16 cellular contexts compared by ENCODE assay signal in the genomic region with DNA sequence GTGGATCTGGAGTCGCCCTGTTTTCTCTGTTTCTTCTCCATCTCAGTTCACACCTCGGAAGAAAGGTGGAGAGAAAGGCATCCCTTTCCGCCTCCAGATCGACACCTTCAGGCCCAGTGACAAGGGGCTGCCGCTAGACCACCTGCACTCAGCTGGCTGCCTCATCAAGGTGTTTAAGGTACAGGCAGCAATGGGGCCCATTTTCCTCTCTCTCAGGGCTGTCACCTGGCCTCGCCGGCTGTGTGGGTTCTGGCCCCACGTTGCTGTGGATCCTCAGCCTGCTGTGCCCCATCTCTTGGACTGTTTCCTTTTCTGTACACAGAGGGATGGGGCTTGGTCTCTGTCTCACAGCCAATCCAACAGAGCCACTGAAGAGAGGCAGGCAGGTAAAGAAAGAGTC. TPM values are rescaled to one million over a fixed set of nuclear protein-coding genes. Genes with fewer than 3 reads are reported as not detected.
A peak's percentile ranks its signal among the peaks of the same experiment; 100 is the strongest.
DNase-seq lines count a peak whose midpoint lies in the region; ATAC-seq and TF ChIP-seq lines count a peak whose summit lies in the region.
"Had no signal": no experiment of that assay in that cellular context is flagged by ENCODE, and none has a peak within 500 bp of the region (broad histone marks: within the 10 kb centered on the region; RNA-seq: fewer than 3 reads in every experiment).

No MANE protein-coding gene starts in this region.

- no peak overlapping the region for H2BK15ac ChIP-seq in IMR-90 (ENCODE audit: low read depth, low read length)

- no peaks in the 10 kb centered on the region for H3K9me3 Mint-ChIP-seq in activated T-cell treated with anti-CD3 and anti-CD28 coated beads, Interleukin-2, amount 50 U/mL, for 24 hours
- no peaks in the 10 kb centered on the region for H3K9me3 Mint-ChIP-seq in activated T-cell treated with anti-CD3 and anti-CD28 coated beads, Interleukin-2, amount 50 U/mL, for 4 hours
- H3K9me3 Mint-ChIP-seq: CD4-positive, alpha-beta memory T cell had no signal

- H3K9ac ChIP-seq in IMR-90 (ENCODE audit: low read depth, low read length): no peak overlapping the region
- H3K9ac ChIP-seq: GM23248 had no signal

- no peak overlapping the region for H3K56ac ChIP-seq in IMR-90 (ENCODE audit: extremely low read depth, insufficient read depth, low read length)

- no peak for TF ChIP-seq EP300 in sigmoid colon (IDR thresholded peaks at IDR 0.05)

- H3K18ac ChIP-seq in IMR-90 (ENCODE audit: low read depth, low read length): no peak overlapping the region

- H3K23ac ChIP-seq in IMR-90 (ENCODE audit: low read depth, low read length): no peak overlapping the region

- peak overlapping the region; percentile 43 for H2AFZ ChIP-seq in IMR-90 (replicated peaks; ENCODE audit: low read length, poor library complexity)
- H2AFZ ChIP-seq: GM23248 had no signal

- CTCF ChIA-PET in IMR-90 (lab: Yijun Ruan, JAX): no interaction called here

- POLR2A ChIA-PET in IMR-90 (lab: Charles Lee; ENCODE audit: unreplicated experiment): no interaction called here

- H3K4me1 Mint-ChIP-seq in activated T-cell treated with anti-CD3 and anti-CD28 coated beads, Interleukin-2, amount 50 U/mL, for 24 hours (ENCODE audit: low read depth): peaks cover 27% of the 10 kb centered on the region
- H3K4me1 Mint-ChIP-seq in activated T-cell treated with anti-CD3 and anti-CD28 coated beads, Interleukin-2, amount 50 U/mL, for 4 hours (ENCODE audit: low read depth): peaks cover 24% of the 10 kb centered on the region

- TF ChIP-seq RAD21 in IMR-90 (IDR thresholded peaks at IDR 0.05; ENCODE audit: low read length): no peak

- no peak overlapping the region for H4K5ac ChIP-seq in IMR-90 (ENCODE audit: low read depth, low read length)

- no peaks in the 10 kb centered on the region; the same call in 1 of the 2 replicates for H3K4me1 ChIP-seq in IMR-90 (ENCODE audit: control insufficient read depth, insufficient read depth, low read length)
- H3K4me1 ChIP-seq in sigmoid colon: no peaks in the 10 kb centered on the region
- H3K4me1 ChIP-seq in uterus: no peaks in the 10 kb centered on the region

- WGBS in IMR-90 (ENCODE audit: extremely low coverage in 2 of 2, insufficient read length in 1 of 2), 2 experiments: 75% methylated on average over 2 of the region's 8 CpGs; no CpG with 5 or more reads in 1 of the 2 experiments
- 76 to 83% methylated on average over 8 of the region's 8 CpGs for WGBS in sigmoid colon, 2 donors

- TF ChIP-seq CTCF in IMR-90 (conservative IDR thresholded peaks at IDR 0.05; ENCODE audit: low read depth, low read length): no peak
- TF ChIP-seq CTCF in sigmoid colon (IDR thresholded peaks at IDR 0.05): no peak
- no peak for TF ChIP-seq CTCF in uterus (IDR thresholded peaks at IDR 0.05)

- peak; percentile 22 for DNase-seq in activated T-cell treated with anti-CD3 and anti-CD28 coated beads, Interleukin-2, amount 50 U/mL, for 24 hours
- no peak for DNase-seq in activated T-cell treated with anti-CD3 and anti-CD28 coated beads, Interleukin-2, amount 50 U/mL, for 4 hours
- no peak for DNase-seq in IMR-90
- DNase-seq in mesenteric fat pad (ENCODE audit: low spot score): peak; percentile 62
- peak; percentile 37 for DNase-seq in sigmoid colon
- DNase-seq in uterus: no peak
- DNase-seq in stimulated activated naive CD4-positive, alpha-beta T cell (lab: John Stamatoyannopoulos, UW): no peak
- DNase-seq in nucleus accumbens (lab: John Stamatoyannopoulos, UW): no peak
- DNase-seq: 8988T; CD4-positive, alpha-beta memory T cell; DMS153; DMS79 treated with DMSO at 0.1 percent for 48 hours; GM23248 had no signal

- H4K91ac ChIP-seq in IMR-90 (ENCODE audit: insufficient read depth, low read depth, low read length): no peak overlapping the region

- H3K79me1 ChIP-seq in IMR-90 (ENCODE audit: low read depth in 1 of 2, low read length in 2 of 2): no peaks in the 10 kb centered on the region

- H3K9me3 ChIP-seq in IMR-90 (ENCODE audit: control insufficient read depth, insufficient read depth, low read length): no peaks in the 10 kb centered on the region
- H3K9me3 ChIP-seq in sigmoid colon: no peaks in the 10 kb centered on the region
- no peaks in the 10 kb centered on the region for H3K9me3 ChIP-seq in uterus

- ATAC-seq in activated T-cell treated with anti-CD3 and anti-CD28 coated beads, Interleukin-2, amount 50 U/mL, for 4 hours: no peak
- no peak for ATAC-seq in IMR-90 (ENCODE audit: low read depth)
- ATAC-seq: HCT116 had no signal

- H4K20me1 ChIP-seq in IMR-90 (ENCODE audit: insufficient read depth, low read length): no peaks in the 10 kb centered on the region

- no peaks in the 10 kb centered on the region for H3K36me3 Mint-ChIP-seq in activated T-cell treated with anti-CD3 and anti-CD28 coated beads, Interleukin-2, amount 50 U/mL, for 24 hours (ENCODE audit: low read depth)
- H3K36me3 Mint-ChIP-seq in activated T-cell treated with anti-CD3 and anti-CD28 coated beads, Interleukin-2, amount 50 U/mL, for 4 hours (ENCODE audit: insufficient read depth): no peaks in the 10 kb centered on the region
- H3K36me3 Mint-ChIP-seq: CD4-positive, alpha-beta memory T cell had no signal

- H3K27ac Mint-ChIP-seq in activated T-cell treated with anti-CD3 and anti-CD28 coated beads, Interleukin-2, amount 50 U/mL, for 24 hours: no peak overlapping the region

- H3K27me3 ChIP-seq in IMR-90 (ENCODE audit: control insufficient read depth, insufficient read depth, low read length): no peaks in the 10 kb centered on the region
- peaks cover 0 to 29% (median 8%) of the 10 kb centered on the region in 3 donors for H3K27me3 ChIP-seq in sigmoid colon
- no peaks in the 10 kb centered on the region for H3K27me3 ChIP-seq in uterus

- H3K4ac ChIP-seq in IMR-90 (ENCODE audit: low read depth, low read length): no peak overlapping the region

- peaks cover 4% of the 10 kb centered on the region for H3K27me3 Mint-ChIP-seq in activated T-cell treated with anti-CD3 and anti-CD28 coated beads, Interleukin-2, amount 50 U/mL, for 24 hours
- peaks cover 1% of the 10 kb centered on the region for H3K27me3 Mint-ChIP-seq in activated T-cell treated with anti-CD3 and anti-CD28 coated beads, Interleukin-2, amount 50 U/mL, for 4 hours (ENCODE audit: low read depth)

- no peak overlapping the region for H2AK9ac ChIP-seq in IMR-90 (replicated peaks; ENCODE audit: low read depth, low read length, poor library complexity)

- H3K27ac ChIP-seq in IMR-90 (ENCODE audit: insufficient read depth, low read length) (no peak overlapping the region), sigmoid colon (no peak overlapping the region), uterus (no peak overlapping the region)
- H3K27ac ChIP-seq: C4-2B, GM23248, HL-60 had no signal

- H2BK5ac ChIP-seq in IMR-90 (ENCODE audit: low read depth, low read length, poor library complexity, severe bottlenecking): no peak overlapping the region

- H3K14ac ChIP-seq in IMR-90 (replicated peaks; ENCODE audit: low read depth, low read length): no peak overlapping the region

- H3K4me3 Mint-ChIP-seq in activated T-cell treated with anti-CD3 and anti-CD28 coated beads, Interleukin-2, amount 50 U/mL, for 24 hours: no peak overlapping the region
- no peak overlapping the region for H3K4me3 Mint-ChIP-seq in activated T-cell treated with anti-CD3 and anti-CD28 coated beads, Interleukin-2, amount 50 U/mL, for 4 hours
- H3K4me3 Mint-ChIP-seq: CD4-positive, alpha-beta memory T cell had no signal

- TF ChIP-seq POLR2A in IMR-90 (IDR thresholded peaks at IDR 0.05; ENCODE audit: low read depth, low read length) (no peak), sigmoid colon (IDR thresholded peaks at IDR 0.05) (no peak), uterus (IDR thresholded peaks at IDR 0.05) (no peak)

- H2AK5ac ChIP-seq in IMR-90 (ENCODE audit: low read depth, low read length): no peak overlapping the region

- no peaks in the 10 kb centered on the region for H3K9me1 ChIP-seq in IMR-90 (ENCODE audit: insufficient read depth, low read length)

- in situ Hi-C loops in IMR-90 (cut with MboI; ENCODE audit: low sequenced_read_pairs): loop anchor here (10.0 kb wide), 1 partner anchor 258 kb away; no protein-coding TSS in a partner anchor

- no peak overlapping the region for H3K4me2 ChIP-seq in IMR-90 (ENCODE audit: low read depth, low read length)

- H2BK20ac ChIP-seq in IMR-90 (ENCODE audit: low read depth, low read length): no peak overlapping the region

- intact Hi-C loops in IMR-90 (cut with micrococcal nuclease) (loop anchor here (5.0 kb wide), 1 partner anchor 446 kb away; the partner anchor contains the start of gene PIP4K2B), sigmoid colon (cut with DNase I) (loop anchor here (5.0 kb wide), 1 partner anchor 261 kb away; no protein-coding TSS in a partner anchor), uterus (cut with DNase I; ENCODE audit: low total_unique reads) (loop anchor here (10.0 kb wide), 1 partner anchor 258 kb away; no protein-coding TSS in a partner anchor)

- no TSS peak for BruUV-seq in IMR-90 (replicated peaks; lab: Mats Ljungman, UMichigan)

- H3K4me3 ChIP-seq in IMR-90 (ENCODE audit: insufficient read depth, low read depth, low read length): no peak overlapping the region
- H3K4me3 ChIP-seq in sigmoid colon: no peak overlapping the region
- no peak overlapping the region for H3K4me3 ChIP-seq in uterus
- H3K4me3 ChIP-seq: GM23248 had no signal

- H4K8ac ChIP-seq in IMR-90 (ENCODE audit: low read depth in 2 of 2, low read length in 2 of 2): no peak overlapping the region

- dilution Hi-C loops in IMR-90 (cut with HindIII; ENCODE audit: low sequenced_read_pairs, unreplicated experiment): no loop called here

- H3K36me3 ChIP-seq in IMR-90 (ENCODE audit: control insufficient read depth, insufficient read depth, low read length): no peaks in the 10 kb centered on the region
- H3K36me3 ChIP-seq in sigmoid colon: no peaks in the 10 kb centered on the region
- H3K36me3 ChIP-seq in uterus: no peaks in the 10 kb centered on the region

- no peak overlapping the region for H2BK120ac ChIP-seq in IMR-90 (ENCODE audit: low read depth, low read length)

RNA-seq across cellular contexts. Expression of gene STAC2, which starts 17.4 kb away (rescaled TPM):
- total RNA-seq in activated T-cell treated with anti-CD3 and anti-CD28 coated beads, Interleukin-2, amount 50 U/mL, for 4 hours: not detected
- not detected in 2 replicates for total RNA-seq in IMR-90 (2012; rRNA removed)
- 0.02 and 0.03 TPM in 2 replicates for polyA plus RNA-seq in IMR-90 (2012; rRNA removed)
- polyA plus RNA-seq in IMR-90 (2012; cell fraction: cytosol; rRNA removed): 0.01 and 0.02 TPM in 2 replicates
- 0.02 and 0.08 TPM in 2 replicates for polyA plus RNA-seq in IMR-90 (2012; cell fraction: nucleus; rRNA removed; ENCODE audit: low replicate concordance)
- 0.16 TPM for total RNA-seq in mesenteric fat pad
- 1 to 10 TPM in 1 of 4 donors, under 1 TPM in 3; 0.16 to 1.1 (median 0.31) TPM for total RNA-seq in sigmoid colon
- under 1 TPM in 2 of 3 donors, not detected in 1; under 0.01 to 0.47 TPM for polyA plus RNA-seq in sigmoid colon
- 10 to 100 TPM in 1 of 4 donors, 1 to 10 TPM in 2, under 1 TPM in 1; 0.59 to 14.4 (median 1.1) TPM for total RNA-seq in uterus
- total RNA-seq: CD4-positive, alpha-beta memory T cell; GM23248 had no signal
- polyA plus RNA-seq: CD4-positive, alpha-beta memory T cell; GM23248 had no signal

RNA-seq across cellular contexts. Expression of gene RPL19, which starts 43.1 kb away (rescaled TPM):
- total RNA-seq in activated T-cell treated with anti-CD3 and anti-CD28 coated beads, Interleukin-2, amount 50 U/mL, for 4 hours: 1,000 to 10,000 TPM; 2,810 to 3,060 (median 2,906) TPM
- total RNA-seq in IMR-90 (2012; rRNA removed) (2,298 and 2,466 TPM in 2 replicates), mesenteric fat pad (1,346 TPM), sigmoid colon (1,000 to 10,000 TPM; 3,053 to 4,685 (median 3,950) TPM), uterus (1,000 to 10,000 TPM; 1,469 to 5,936 (median 3,528) TPM)
- polyA plus RNA-seq in IMR-90 (2012; rRNA removed) (2,030 and 2,101 TPM in 2 replicates), sigmoid colon (1,000 to 10,000 TPM; 2,689 to 4,258 (median 3,169) TPM)
- 3,418 and 5,498 TPM in 2 replicates for polyA plus RNA-seq in IMR-90 (2012; cell fraction: cytosol; rRNA removed)
- 579 and 1,052 TPM in 2 replicates for polyA plus RNA-seq in IMR-90 (2012; cell fraction: nucleus; rRNA removed; ENCODE audit: low replicate concordance)

RNA-seq across cellular contexts. Expression of gene CACNB1, which starts 45.7 kb away (rescaled TPM):
- total RNA-seq in activated T-cell treated with anti-CD3 and anti-CD28 coated beads, Interleukin-2, amount 50 U/mL, for 4 hours: 1 to 10 TPM; 8.3 to 9.0 (median 8.8) TPM
- total RNA-seq in IMR-90 (2012; rRNA removed): 2.5 TPM in 2 replicates
- 7.3 and 8.6 TPM in 2 replicates for polyA plus RNA-seq in IMR-90 (2012; rRNA removed)
- 4.2 and 4.6 TPM in 2 replicates for polyA plus RNA-seq in IMR-90 (2012; cell fraction: cytosol; rRNA removed)
- polyA plus RNA-seq in IMR-90 (2012; cell fraction: nucleus; rRNA removed; ENCODE audit: low replicate concordance): 46.8 and 65.5 TPM in 2 replicates
- 5.1 TPM for total RNA-seq in mesenteric fat pad
- total RNA-seq in sigmoid colon: 1 to 10 TPM; 5.3 to 8.0 (median 7.4) TPM
- polyA plus RNA-seq in sigmoid colon: 10 to 100 TPM in 1 of 3 donors, 1 to 10 TPM in 2; 3.0 to 11.6 (median 8.1) TPM
- total RNA-seq in uterus: 10 to 100 TPM in 2 of 4 donors, 1 to 10 TPM in 2; 5.6 to 23.3 (median 8.4) TPM

Comparison
In these comparisons a context has a peak if more than half of its experiments do, and no peak if none do; other contexts are left out.
1. DNase-seq: peak in activated T-cell treated with anti-CD3 and anti-CD28 coated beads, Interleukin-2, amount 50 U/mL, for 24 hours (single experiment), mesenteric fat pad (single experiment) and sigmoid colon (single experiment); none in activated T-cell treated with anti-CD3 and anti-CD28 coated beads, Interleukin-2, amount 50 U/mL, for 4 hours (single experiment), IMR-90 (single experiment), uterus (0 of 2), stimulated activated naive CD4-positive, alpha-beta T cell (0 of 6) and nucleus accumbens (0 of 56).